In genomic region chr15:90114451-90114901, GRCh38 we compare ENCODE assay signal across 21 cellular contexts. TPM values are rescaled to one million over a fixed set of nuclear protein-coding genes. Genes with fewer than 3 reads are reported as not detected.
DNase-seq lines count a peak whose midpoint lies in the region; TF ChIP-seq lines count a peak whose summit lies in the region.
"Had no signal": no experiment of that assay in that cellular context is flagged by ENCODE, and none has a peak within 500 bp of the region (broad histone marks: within the 10 kb centered on the region; RNA-seq: fewer than 3 reads in every experiment).

No MANE protein-coding gene starts in this region.

- no peaks in the 10 kb centered on the region for H3K27me3 ChIP-seq in neural progenitor cell

- no peaks in the 10 kb centered on the region for H3K4me1 ChIP-seq in neural progenitor cell

- H3K27ac ChIP-seq in neural progenitor cell, result no peak overlapping the region
- H3K27ac ChIP-seq: KMS-11, RWPE1 had no signal

- peak overlapping the region; percentile 66 for H3K27ac Mint-ChIP-seq in neural progenitor cell
- H3K27ac Mint-ChIP-seq: B cell had no signal

- H3K36me3 ChIP-seq in neural progenitor cell, result no peaks in the 10 kb centered on the region

- H2AFZ ChIP-seq in neural progenitor cell (replicated peaks), result no peak overlapping the region

- H3K4me1 Mint-ChIP-seq in neural progenitor cell, result no peaks in the 10 kb centered on the region
- H3K4me1 Mint-ChIP-seq: B cell had no signal

- H3K36me3 Mint-ChIP-seq in neural progenitor cell, result peaks cover 4% of the 10 kb centered on the region

- H3K9me3 ChIP-seq in neural progenitor cell (ENCODE audit: low read depth), result no peaks in the 10 kb centered on the region

- H3K9ac ChIP-seq in neural progenitor cell, result no peak overlapping the region
- H3K9ac ChIP-seq: KMS-11 had no signal

- H3K27me3 Mint-ChIP-seq in neural progenitor cell (ENCODE audit: insufficient read depth, low read depth), result peaks cover 4% of the 10 kb centered on the region
- H3K27me3 Mint-ChIP-seq: B cell had no signal

- peak; percentile 6 for DNase-seq in CD1c-positive myeloid dendritic cell (ENCODE audit: extremely low spot score)
- peak; percentile 8 for DNase-seq in LHCN-M2 (ENCODE audit: low read depth)
- peak; percentile 15 for DNase-seq in choroid plexus epithelial cell (ENCODE audit: low read depth)
- no peak for DNase-seq in neural progenitor cell (ENCODE audit: low spot score)
- no peak for DNase-seq in activated CD4-positive, CD25-positive, alpha-beta regulatory T cell treated with anti-CD3 and anti-CD28 coated beads, Interleukin-2, amount 50 U/mL, for 72 hours
- DNase-seq in activated naive CD4-positive, alpha-beta T cell treated with Interleukin-2 at 50 U/mL for 16 hours, result no peak
- DNase-seq in HuH-7 (ENCODE audit: low spot score), result no peak
- DNase-seq in SHP77 (lab: John Stamatoyannopoulos, UW), result no peak
- DNase-seq: 8988T; CD4-positive, CD25-positive, alpha-beta regulatory T cell; COR-L47; DMS153; NCI-H1436; NCI-H1930; NCI-H226; NCI-H524 treated with DMSO at 0.1 percent for 48 hours; PC-3 had no signal

- no peak overlapping the region for H3K4me3 Mint-ChIP-seq in neural progenitor cell
- H3K4me3 Mint-ChIP-seq: B cell; CD4-positive, CD25-positive, alpha-beta regulatory T cell had no signal

- no peaks in the 10 kb centered on the region for H4K20me1 ChIP-seq in neural progenitor cell (ENCODE audit: low read depth)

- TF ChIP-seq CTCF in choroid plexus epithelial cell (conservative IDR thresholded peaks at IDR 0.05; ENCODE audit: low read depth, low read length) (no peak), neural progenitor cell (IDR thresholded peaks at IDR 0.05) (no peak)

- no peak overlapping the region for H3K4me3 ChIP-seq in choroid plexus epithelial cell (ENCODE audit: low read depth, low read length)
- H3K4me3 ChIP-seq in neural progenitor cell, result no peak overlapping the region
- H3K4me3 ChIP-seq: GM12878 had no signal

- peaks cover 6% of the 10 kb centered on the region for H3K9me3 Mint-ChIP-seq in neural progenitor cell

- H3F3A ChIP-seq in neural progenitor cell (ENCODE audit: low read depth), result no peaks in the 10 kb centered on the region

- H3K4me2 ChIP-seq in neural progenitor cell, result no peak overlapping the region
- H3K4me2 ChIP-seq: KMS-11 had no signal

- H3K79me2 ChIP-seq in neural progenitor cell (ENCODE audit: low read depth), result no peaks in the 10 kb centered on the region

RNA-seq across cellular contexts. Expression of gene IDH2, which starts 12.2 kb away (rescaled TPM):
- total RNA-seq in LHCN-M2 (2014; rRNA removed) (62.7 and 70.3 TPM in 2 replicates), neural progenitor cell (ENCODE audit: low replicate concordance) (93.1 and 134 TPM in 2 replicates)
- 88.9 TPM for polyA plus RNA-seq in LHCN-M2 (2012)

Comparison
In these comparisons a context has a peak if more than half of its experiments do, and no peak if none do; other contexts are left out.
1. DNase-seq: peak in CD1c-positive myeloid dendritic cell (single experiment), LHCN-M2 (single experiment) and choroid plexus epithelial cell (single experiment); none in neural progenitor cell (single experiment), activated CD4-positive, CD25-positive, alpha-beta regulatory T cell treated with anti-CD3 and anti-CD28 coated beads, Interleukin-2, amount 50 U/mL, for 72 hours (single experiment), activated naive CD4-positive, alpha-beta T cell treated with Interleukin-2 at 50 U/mL for 16 hours (single experiment), HuH-7 (single experiment) and SHP77 (0 of 2).